In genomic region chrX:120514236-120514635, GRCh38 we compare ENCODE assay signal across 11 cellular contexts. TPM values are rescaled to one million over a fixed set of nuclear protein-coding genes. Genes with fewer than 3 reads are reported as not detected.
A peak's percentile ranks its signal among the peaks of the same experiment; 100 is the strongest.
DNase-seq lines count a peak whose midpoint lies in the region; ATAC-seq and TF ChIP-seq lines count a peak whose summit lies in the region.
"Had no signal": no experiment of that assay in that cellular context is flagged by ENCODE, and none has a peak within 500 bp of the region (broad histone marks: within the 10 kb centered on the region; RNA-seq: fewer than 3 reads in every experiment).

No MANE protein-coding gene starts in this region.

- H3K27ac Mint-ChIP-seq in progenitor cell of endocrine pancreas: peak overlapping the region; percentile 7
- H3K27ac Mint-ChIP-seq: memory B cell had no signal

- H3K9ac ChIP-seq in Loucy (ENCODE audit: low read depth, low read length, poor library complexity, severe bottlenecking): peak overlapping the region; percentile 8

- no peak overlapping the region for H3K4me3 ChIP-seq in Loucy (ENCODE audit: low read length, poor library complexity, severe bottlenecking)

- H3K9me3 Mint-ChIP-seq in progenitor cell of endocrine pancreas (ENCODE audit: low read depth): peaks cover 4% of the 10 kb centered on the region
- H3K9me3 Mint-ChIP-seq: memory B cell had no signal

- H4K20me1 ChIP-seq in Loucy (ENCODE audit: insufficient read depth, low read length, poor library complexity, severe bottlenecking): no peaks in the 10 kb centered on the region

- peaks cover 12% of the 10 kb centered on the region for H3K4me1 Mint-ChIP-seq in progenitor cell of endocrine pancreas (ENCODE audit: low read depth)

- H3K27me3 ChIP-seq in Loucy (ENCODE audit: insufficient read depth, low read length, poor library complexity, severe bottlenecking): no peaks in the 10 kb centered on the region

- no peaks in the 10 kb centered on the region for H3F3A ChIP-seq in Loucy (ENCODE audit: low read depth)

- H3K4me2 ChIP-seq in Loucy (ENCODE audit: low read depth, low read length, poor library complexity, severe bottlenecking): no peak overlapping the region

- H3K4me1 ChIP-seq in Loucy (ENCODE audit: insufficient read depth, low read length, poor library complexity, severe bottlenecking): no peaks in the 10 kb centered on the region

- peak; percentile 60 for TF ChIP-seq CTCF in Loucy (conservative IDR thresholded peaks at IDR 0.05; ENCODE audit: low read length)
- peak; percentile 37 for TF ChIP-seq CTCF in progenitor cell of endocrine pancreas (IDR thresholded peaks at IDR 0.05; ENCODE audit: unreplicated experiment)

- H2AFZ ChIP-seq in Loucy (ENCODE audit: low read length): no peak overlapping the region

- intact Hi-C loops in left cardiac atrium (cut with DNase I): no loop called here

- peaks cover 4% of the 10 kb centered on the region for H3K36me3 Mint-ChIP-seq in progenitor cell of endocrine pancreas (ENCODE audit: insufficient read depth)

- peak; percentile 4 for DNase-seq in NCI-H2227 (lab: John Stamatoyannopoulos, UW; ENCODE audit: unreplicated experiment)
- DNase-seq in NCI-H2227 treated with DMSO at 0.1 percent for 48 hours (lab: John Stamatoyannopoulos, UW): no peak
- peak; percentile 12 for DNase-seq in cerebellar cortex (ENCODE audit: low spot score)
- DNase-seq in progenitor cell of endocrine pancreas (ENCODE audit: low spot score, unreplicated experiment): no peak
- DNase-seq in T-helper 2 cell: no peak
- DNase-seq in left cardiac atrium: no peak
- DNase-seq: activated CD8-positive, alpha-beta memory T cell treated with anti-CD3 and anti-CD28 coated beads, Interleukin-2, amount 50 U/mL, for 4 hours; COR-L47 had no signal

- H3K9me3 ChIP-seq in Loucy (ENCODE audit: insufficient read depth, low read depth, low read length): no peaks in the 10 kb centered on the region

- ATAC-seq in HG03432 (IDR thresholded peaks at IDR 0.05; ENCODE audit: unreplicated experiment) (no peak), left cardiac atrium (no peak)

- H3K79me2 ChIP-seq in Loucy (ENCODE audit: insufficient read depth, low read length): no peaks in the 10 kb centered on the region

- no peaks in the 10 kb centered on the region for H3K36me3 ChIP-seq in Loucy (ENCODE audit: insufficient read depth, low read length)

- H3K4me3 Mint-ChIP-seq in progenitor cell of endocrine pancreas (ENCODE audit: low read depth): no peak overlapping the region
- H3K4me3 Mint-ChIP-seq: memory B cell had no signal

- H3K27me3 Mint-ChIP-seq in progenitor cell of endocrine pancreas: no peaks in the 10 kb centered on the region
- H3K27me3 Mint-ChIP-seq: memory B cell had no signal

- H3K9me2 ChIP-seq in Loucy (replicated peaks; ENCODE audit: low read depth, low read length): no peaks in the 10 kb centered on the region

RNA-seq across cellular contexts. Expression of gene LAMP2, which starts 45.1 kb away (rescaled TPM):
- total RNA-seq in progenitor cell of endocrine pancreas (64.5 and 71.9 TPM in 2 replicates), left cardiac atrium (10 to 100 TPM; 69.3 to 75.2 TPM)

RNA-seq across cellular contexts. Expression of gene CUL4B, which starts 46.5 kb away (rescaled TPM):
- total RNA-seq in progenitor cell of endocrine pancreas (61.3 and 62.7 TPM in 2 replicates), left cardiac atrium (10 to 100 TPM; 23.7 to 29.1 TPM)

Comparison
In these comparisons a context has a peak if more than half of its experiments do, and no peak if none do; other contexts are left out.
1. DNase-seq: peak in NCI-H2227 (single experiment) and cerebellar cortex (single experiment); none in NCI-H2227 treated with DMSO at 0.1 percent for 48 hours (single experiment), progenitor cell of endocrine pancreas (single experiment), T-helper 2 cell (0 of 5) and left cardiac atrium (single experiment).